ENCODE assay signal across 34 cellular contexts in genomic region chr4:25674386-25674785, GRCh38. TPM values are rescaled to one million over a fixed set of nuclear protein-coding genes. Genes with fewer than 3 reads are reported as not detected.
"Had no signal": no experiment of that assay in that cellular context is flagged by ENCODE, and none has a peak within 500 bp of the region (broad histone marks: within the 10 kb centered on the region; RNA-seq: fewer than 3 reads in every experiment).

No MANE protein-coding gene starts in this region.

- H3K27me3 ChIP-seq: adrenal gland, ascending aorta, body of pancreas, brain microvascular endothelial cell, breast epithelium, cardiac muscle cell had no signal

- H3K36me3 ChIP-seq: adrenal gland, ascending aorta, brain microvascular endothelial cell, breast epithelium, cardiac muscle cell had no signal

- DNase-seq: activated effector memory CD4-positive, alpha-beta T cell treated with anti-CD3 and anti-CD28 coated beads, Interleukin-2, amount 50 U/mL, for 16 hours; activated effector memory CD4-positive, alpha-beta T cell treated with Interleukin-2 at 50 U/mL for 16 hours; activated gamma-delta T cell; activated gamma-delta T cell treated with Interleukin-2 at 50 U/mL for 16 hours; activated naive CD4-positive, alpha-beta T cell; activated naive CD4-positive, alpha-beta T cell treated with anti-CD3 and anti-CD28 coated beads for 36 hours; activated naive CD4-positive, alpha-beta T cell treated with anti-CD3 and anti-CD28 coated beads, Interleukin-2, amount 10 ng/mL, durations not matched to agents 7 days and 5 days; activated naive CD4-positive, alpha-beta T cell treated with anti-CD3 and anti-CD28 coated beads, Interleukin-2, amount 50 U/mL, for 16 hours; activated naive CD4-positive, alpha-beta T cell treated with Interleukin-2 at 50 U/mL for 16 hours; activated naive CD8-positive, alpha-beta T cell treated with anti-CD3 and anti-CD28 coated beads for 36 hours; activated naive CD8-positive, alpha-beta T cell treated with anti-CD3 and anti-CD28 coated beads, Interleukin-2, amount 10 ng/mL, durations not matched to agents 7 days and 5 days; activated naive CD8-positive, alpha-beta T cell treated with anti-CD3 and anti-CD28 coated beads, Interleukin-2, amount 50 U/mL, for 24 hours; activated T-cell treated with anti-CD3 and anti-CD28 coated beads, Interleukin-2, amount 50 U/mL, for 24 hours; activated T-cell treated with anti-CD3 and anti-CD28 coated beads, Interleukin-2, amount 50 U/mL, for 4 hours; activated T-cell treated with anti-CD3 and anti-CD28 coated beads, Interleukin-2, amount 50 U/mL, for 48 hours; activated T-cell treated with anti-CD3 and anti-CD28 coated beads, Interleukin-2, amount 50 U/mL, for 72 hours; adrenal gland; amniotic stem cell; amygdala; anterior cingulate cortex; aorta; body of pancreas; brain microvascular endothelial cell; caudate nucleus; central memory CD4-positive, alpha-beta T cell; cerebellar nuclear complex had no signal

- H3K4me3 ChIP-seq: adrenal gland, ascending aorta, body of pancreas, breast epithelium, cardiac muscle cell had no signal

- ATAC-seq: activated naive CD4-positive, alpha-beta T cell treated with anti-CD3 and anti-CD28 coated beads, Interleukin-2, amount 50 U/mL, for 72 hours; activated naive CD8-positive, alpha-beta T cell treated with anti-CD3 and anti-CD28 coated beads, Interleukin-2, amount 50 U/mL, for 24 hours; activated T-cell treated with anti-CD3 and anti-CD28 coated beads, Interleukin-2, amount 50 U/mL, for 4 hours; activated T-cell treated with anti-CD3 and anti-CD28 coated beads, Interleukin-2, amount 50 U/mL, for 72 hours; activated T-helper 17 cell treated with anti-CD3 and anti-CD28 coated beads, Interleukin-2, amount 50 U/mL, for 72 hours; body of pancreas had no signal

RNA-seq across cellular contexts. Expression of gene SLC34A2, which starts 18.7 kb away (rescaled TPM):
- total RNA-seq: activated naive CD4-positive, alpha-beta T cell treated with anti-CD3 and anti-CD28 coated beads for 36 hours; activated naive CD4-positive, alpha-beta T cell treated with anti-CD3 and anti-CD28 coated beads, Interleukin-2, amount 50 U/mL, for 72 hours; activated naive CD8-positive, alpha-beta T cell treated with anti-CD3 and anti-CD28 coated beads for 36 hours; activated naive CD8-positive, alpha-beta T cell treated with anti-CD3 and anti-CD28 coated beads, Interleukin-2, amount 10 ng/mL, durations not matched to agents 7 days and 5 days; activated T-cell treated with anti-CD3 and anti-CD28 coated beads, Interleukin-2, amount 50 U/mL, for 72 hours; activated T-helper 1 cell treated with anti-CD3 and anti-CD28 coated beads, Interleukin-12 subunit alpha, Interleukin-12 subunit beta, Interleukin-2, Interleukin-4 antibody, amounts not matched to agents 30 ng/mL and 10 ng/mL and 1 ng/mL, durations not matched to agents 14 hours and 24 hours and 36 hours; activated T-helper 17 cell treated with anti-CD3 and anti-CD28 coated beads, Interleukin-2, amount 50 U/mL, for 72 hours; activated T-helper 2 cell treated with anti-CD3 and anti-CD28 coated beads, Interferon-gamma antibody, Interleukin-2, Interleukin-4, amounts not matched to agents 10 μg/mL and 5 μg/mL and 100 μg/mL, durations not matched to agents 14 hours and 24 hours and 36 hours; ascending aorta; chondrocyte had no signal
